7 cellular contexts compared by ENCODE assay signal in the genomic region with DNA sequence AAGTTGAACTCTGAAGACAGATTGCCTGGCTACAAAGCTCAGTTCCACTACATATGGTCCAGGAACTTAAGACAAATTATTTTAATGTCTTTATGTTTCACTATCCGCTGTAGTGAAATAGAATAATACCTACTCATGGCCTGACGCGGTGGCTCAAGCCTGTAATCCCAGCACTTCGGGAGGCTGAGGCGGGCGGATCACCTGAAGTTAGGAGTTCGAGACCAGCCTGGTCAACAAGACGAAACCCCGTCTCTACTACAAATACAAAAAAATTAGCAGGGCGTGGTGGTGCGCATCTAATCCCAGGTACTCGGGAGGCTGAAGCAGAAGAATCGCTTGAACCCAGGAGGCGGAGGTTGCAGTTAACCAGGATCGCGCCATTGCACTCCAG. TPM values are rescaled to one million over a fixed set of nuclear protein-coding genes. Genes with fewer than 3 reads are reported as not detected.
DNase-seq lines count a peak whose midpoint lies in the region; ATAC-seq and TF ChIP-seq lines count a peak whose summit lies in the region.
"Not testable (repeated sequence)": the region's sequence is repeated elsewhere in the genome, so short reads cannot be mapped to it uniquely, and the experiment has no call there.
"Had no signal": no experiment of that assay in that cellular context is flagged by ENCODE, and none has a peak within 500 bp of the region (broad histone marks: within the 10 kb centered on the region; RNA-seq: fewer than 3 reads in every experiment).

No MANE protein-coding gene starts in this region.

- H3K79me2 ChIP-seq in GM23248 (ENCODE audit: insufficient read depth) (peaks cover 36% of the 10 kb centered on the region), neural cell (replicated peaks; ENCODE audit: insufficient read depth, low read length) (peaks cover 20% of the 10 kb centered on the region)

- in situ Hi-C loops in GM23248 (cut with MboI); brain microvascular endothelial cell (cut with HindIII; ENCODE audit: low pct_ligation_motif_present, low sequenced_read_pairs): not testable (repeated sequence)

- ATAC-seq in heart right ventricle, result not testable (repeated sequence)

- H3K9me3 ChIP-seq in GM23248 (ENCODE audit: low read depth); heart right ventricle; neural cell (ENCODE audit: low read length); tibial nerve: not testable (repeated sequence)

- not testable (repeated sequence) for DNase-seq in GM23248; brain microvascular endothelial cell; heart right ventricle; tibial nerve (ENCODE audit: low spot score in 2 of 2)

- not testable (repeated sequence) for H3K36me3 Mint-ChIP-seq in T-helper 1 cell treated with Interleukin-12 subunit alpha and Interleukin-12 subunit beta and Interleukin-4 antibody, amounts not matched to agents 30 μg/mL and 1 μg/mL, for 36 hours (ENCODE audit: low read depth)

- not testable (repeated sequence) for H3K9me2 ChIP-seq in GM23248 (ENCODE audit: insufficient read depth); neural cell (ENCODE audit: insufficient read depth, low read length)

- peak overlapping the region; percentile 94 for H2AFZ ChIP-seq in GM23248
- H2AFZ ChIP-seq in neural cell (ENCODE audit: low read depth, low read length), result peak overlapping the region; percentile 99

- H3K4me1 Mint-ChIP-seq in T-helper 1 cell treated with Interleukin-12 subunit alpha and Interleukin-12 subunit beta and Interleukin-4 antibody, amounts not matched to agents 30 μg/mL and 1 μg/mL, for 36 hours (ENCODE audit: low read depth), result peaks cover 12% of the 10 kb centered on the region

- not testable (repeated sequence) for H3K27me3 ChIP-seq in GM23248 (replicated peaks; ENCODE audit: insufficient read depth); brain microvascular endothelial cell (replicated peaks); heart right ventricle; neural cell (ENCODE audit: insufficient read depth, low read depth, low read length); tibial nerve

- H3K27ac Mint-ChIP-seq in T-helper 1 cell treated with Interleukin-12 subunit alpha and Interleukin-12 subunit beta and Interleukin-4 antibody, amounts not matched to agents 30 μg/mL and 1 μg/mL, for 36 hours, result peak overlapping the region; percentile 92

- H3K4me1 ChIP-seq in GM23248 (ENCODE audit: insufficient read depth), result peaks cover 13% of the 10 kb centered on the region; the same call in 1 of the 2 replicates
- peaks cover 4 to 26% (median 21%) of the 10 kb centered on the region in 9 donors for H3K4me1 ChIP-seq in heart right ventricle
- peaks cover 0 to 28% (median 6%) of the 10 kb centered on the region in 4 donors for H3K4me1 ChIP-seq in tibial nerve

- not testable (repeated sequence) for TF ChIP-seq EP300 in neural cell (conservative IDR thresholded peaks at IDR 0.05; ENCODE audit: poor library complexity, severe bottlenecking); tibial nerve (IDR thresholded peaks at IDR 0.05)

- H3K27me3 Mint-ChIP-seq in T-helper 1 cell treated with Interleukin-12 subunit alpha and Interleukin-12 subunit beta and Interleukin-4 antibody, amounts not matched to agents 30 μg/mL and 1 μg/mL, for 36 hours (ENCODE audit: low read depth), result not testable (repeated sequence)

- TF ChIP-seq POLR2A in tibial nerve (IDR thresholded peaks at IDR 0.05), result not testable (repeated sequence)

- not testable (repeated sequence) for H3K36me3 ChIP-seq in GM23248 (ENCODE audit: low read depth); brain microvascular endothelial cell (replicated peaks); neural cell (ENCODE audit: insufficient read depth, low read length)
- H3K36me3 ChIP-seq in heart right ventricle (peaks cover 0 to 23% (median 8%) of the 10 kb centered on the region in 9 donors), tibial nerve (peaks cover 0 to 20% (median 0%) of the 10 kb centered on the region in 3 donors)

- not testable (repeated sequence) for H4K20me1 ChIP-seq in GM23248 (ENCODE audit: insufficient read depth); neural cell (ENCODE audit: insufficient read depth)

- peak overlapping the region; percentile 100 for H3K4me3 Mint-ChIP-seq in T-helper 1 cell treated with Interleukin-12 subunit alpha and Interleukin-12 subunit beta and Interleukin-4 antibody, amounts not matched to agents 30 μg/mL and 1 μg/mL, for 36 hours

- not testable (repeated sequence) for H3K9me3 Mint-ChIP-seq in T-helper 1 cell treated with Interleukin-12 subunit alpha and Interleukin-12 subunit beta and Interleukin-4 antibody, amounts not matched to agents 30 μg/mL and 1 μg/mL, for 36 hours

- peak overlapping the region; percentile 92 for H3K4me3 ChIP-seq in GM23248
- peak overlapping the region; percentile 89 for H3K4me3 ChIP-seq in brain microvascular endothelial cell (ENCODE audit: low read depth, low read length)
- peak overlapping the region in 9 of 10 donors; percentile 56 to 96 (median 80) for H3K4me3 ChIP-seq in heart right ventricle
- peak overlapping the region; percentile 76 for H3K4me3 ChIP-seq in neural cell (ENCODE audit: low read length)
- H3K4me3 ChIP-seq in tibial nerve, result peak overlapping the region; percentile 60 to 76 (median 70)

- peak overlapping the region; percentile 92 for H3K9ac ChIP-seq in GM23248
- peak overlapping the region; percentile 80 for H3K9ac ChIP-seq in neural cell (ENCODE audit: low read length)

- not testable (repeated sequence) for H3F3A ChIP-seq in GM23248 (ENCODE audit: insufficient read depth); neural cell (ENCODE audit: insufficient read depth, low read length, poor library complexity, severe bottlenecking)

- H3K27ac ChIP-seq in GM23248 (peak overlapping the region; percentile 87), brain microvascular endothelial cell (peak overlapping the region; percentile 91), heart right ventricle (peak overlapping the region in 9 of 10 donors; percentile 81 to 97 (median 87)), neural cell (ENCODE audit: low read length) (peak overlapping the region; percentile 91), tibial nerve (peak overlapping the region; percentile 68 to 89 (median 88))

- intact Hi-C loops in heart right ventricle (cut with DNase I), result loop anchor here in 1 of 10 donors (2.0 kb wide), 1 partner anchor 36 kb away; the partner anchor contains the start of gene UBE2Z

- peak overlapping the region; percentile 94 for H3K4me2 ChIP-seq in GM23248 (ENCODE audit: unreplicated experiment)
- peak overlapping the region; percentile 75 for H3K4me2 ChIP-seq in neural cell (ENCODE audit: low read length)

- TF ChIP-seq RAD21 in neural cell (conservative IDR thresholded peaks at IDR 0.05), result not testable (repeated sequence)

- TF ChIP-seq CTCF in brain microvascular endothelial cell (IDR thresholded peaks at IDR 0.05; ENCODE audit: low read depth, low read length, missing control alignments); heart right ventricle (IDR thresholded peaks at IDR 0.05); neural cell (IDR thresholded peaks at IDR 0.05; ENCODE audit: poor library complexity, severe bottlenecking); tibial nerve (IDR thresholded peaks at IDR 0.05): not testable (repeated sequence)

- WGBS in GM23248 (ENCODE audit: low coverage in 1 of 2, low lambda C conversion rate in 2 of 2, missing lambda C conversion rate in 2 of 2), 2 experiments, result 91 to 93% methylated on average over 14 to 16 of the region's 16 CpGs
- 92 to 96% methylated on average over 16 of the region's 16 CpGs for WGBS in heart right ventricle, 2 donors
- WGBS in tibial nerve, 2 donors, result 92 to 96% methylated on average over 16 of the region's 16 CpGs

RNA-seq across cellular contexts. Expression of gene SNF8, which starts 0.6 kb away (rescaled TPM):
- 81.6 and 94.9 TPM in 2 replicates for total RNA-seq in GM23248 (2014; rRNA removed; shearing (Covaris generic))
- polyA plus RNA-seq in GM23248 (2016; fragmentation: Nextera tagmentation; extraction: Ambion mirVana) (176 and 179 TPM in 2 replicates), heart right ventricle (100 to 1,000 TPM; 176 to 196 TPM), neural cell (171 and 223 TPM in 2 replicates)
- total RNA-seq in heart right ventricle (100 to 1,000 TPM in 6 of 10 donors, 10 to 100 TPM in 4; 90.0 to 111 (median 104) TPM), tibial nerve (100 to 1,000 TPM in 1 of 4 donors, 10 to 100 TPM in 3; 36.9 to 107 (median 75.6) TPM)
- polyA minus RNA-seq in neural cell, result 83.0 and 85.9 TPM in 2 replicates

RNA-seq across cellular contexts. Expression of gene GIP, which starts 23.1 kb away (rescaled TPM):
- not detected in 2 replicates for total RNA-seq in GM23248 (2014; rRNA removed; shearing (Covaris generic))
- polyA plus RNA-seq in GM23248 (2016; fragmentation: Nextera tagmentation; extraction: Ambion mirVana), result 0.28 TPM in 1 of 2 replicates, not detected in the other
- total RNA-seq in heart right ventricle, result not detected
- not detected for polyA plus RNA-seq in heart right ventricle
- polyA plus RNA-seq in neural cell, result not detected in 2 replicates
- polyA minus RNA-seq in neural cell, result not detected in 2 replicates
- not detected for total RNA-seq in tibial nerve
- total RNA-seq: mucosa of gallbladder had no signal

RNA-seq across cellular contexts. Expression of gene UBE2Z, which starts 37.0 kb away (rescaled TPM):
- total RNA-seq in GM23248 (2014; rRNA removed; shearing (Covaris generic)), result 104 and 124 TPM in 2 replicates
- polyA plus RNA-seq in GM23248 (2016; fragmentation: Nextera tagmentation; extraction: Ambion mirVana), result 80.4 and 85.6 TPM in 2 replicates
- total RNA-seq in heart right ventricle, result 10 to 100 TPM; 31.4 to 47.5 (median 38.8) TPM
- 10 to 100 TPM; 15.5 to 36.2 TPM for polyA plus RNA-seq in heart right ventricle
- polyA plus RNA-seq in neural cell, result 53.3 and 70.3 TPM in 2 replicates
- 53.1 and 62.4 TPM in 2 replicates for polyA minus RNA-seq in neural cell
- total RNA-seq in tibial nerve, result 10 to 100 TPM; 51.0 to 63.8 (median 56.8) TPM

RNA-seq across cellular contexts. Expression of gene IGF2BP1, which starts 51.9 kb away (rescaled TPM):
- 4.3 and 5.7 TPM in 2 replicates for total RNA-seq in GM23248 (2014; rRNA removed; shearing (Covaris generic))
- 5.6 and 8.1 TPM in 2 replicates for polyA plus RNA-seq in GM23248 (2016; fragmentation: Nextera tagmentation; extraction: Ambion mirVana)
- total RNA-seq in heart right ventricle, result not detected
- under 1 TPM in 1 of 2 donors, not detected in 1; 0.01 TPM for polyA plus RNA-seq in heart right ventricle
- polyA plus RNA-seq in neural cell, result 13.0 and 13.9 TPM in 2 replicates
- polyA minus RNA-seq in neural cell, result 33.8 and 40.7 TPM in 2 replicates
- total RNA-seq in tibial nerve, result not detected

RNA-seq across cellular contexts. Expression of gene ATP5MC1, which starts 52.7 kb away (rescaled TPM):
- total RNA-seq in GM23248 (2014; rRNA removed; shearing (Covaris generic)), result 85.7 and 108 TPM in 2 replicates
- 212 and 221 TPM in 2 replicates for polyA plus RNA-seq in GM23248 (2016; fragmentation: Nextera tagmentation; extraction: Ambion mirVana)
- 100 to 1,000 TPM; 299 to 556 (median 416) TPM for total RNA-seq in heart right ventricle
- polyA plus RNA-seq in heart right ventricle, result 100 to 1,000 TPM; 775 to 951 TPM
- 286 and 331 TPM in 2 replicates for polyA plus RNA-seq in neural cell
- 55.8 and 57.1 TPM in 2 replicates for polyA minus RNA-seq in neural cell
- total RNA-seq in tibial nerve, result 100 to 1,000 TPM in 1 of 4 donors, 10 to 100 TPM in 3; 71.4 to 103 (median 89.7) TPM
